Comparison of ENCODE assay signal across 20 cellular contexts in the genomic region with DNA sequence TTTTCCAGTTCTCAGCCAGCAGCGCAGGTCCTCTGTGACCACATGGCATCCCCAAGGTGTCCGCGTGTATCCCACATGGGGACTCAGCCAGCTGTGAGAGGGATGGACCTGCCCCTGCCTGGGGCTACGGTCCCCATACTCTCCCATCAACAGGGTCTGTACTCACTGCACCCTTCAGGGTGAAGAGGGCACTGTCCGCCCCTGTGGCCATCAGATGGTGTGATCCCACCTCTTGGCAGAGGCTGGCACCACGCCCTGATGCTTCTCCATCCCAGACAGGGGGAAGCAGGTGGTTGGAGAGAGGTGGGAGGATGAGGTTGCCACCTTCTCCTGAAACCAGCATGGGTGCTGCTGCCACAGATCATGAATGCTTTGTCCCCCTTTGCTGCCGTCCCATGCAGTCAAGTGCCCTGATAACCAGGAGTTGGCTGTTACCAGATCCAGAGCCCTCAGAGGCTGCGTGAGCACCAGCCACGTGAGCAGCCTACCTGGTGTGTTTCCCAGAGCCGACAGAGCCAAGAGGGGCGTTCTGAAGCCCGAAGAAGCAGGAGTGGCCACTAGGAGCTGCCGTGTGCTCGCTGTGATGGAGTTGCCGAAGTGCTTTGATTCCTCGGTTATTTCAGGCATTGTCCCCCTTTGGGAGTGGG.
A peak's percentile ranks its signal among the peaks of the same experiment; 100 is the strongest.
DNase-seq lines count a peak whose midpoint lies in the region; ATAC-seq and TF ChIP-seq lines count a peak whose summit lies in the region.
"Had no signal": no experiment of that assay in that cellular context is flagged by ENCODE, and none has a peak within 500 bp of the region (broad histone marks: within the 10 kb centered on the region; RNA-seq: fewer than 3 reads in every experiment).

No MANE protein-coding gene starts in this region.

- H3K9me3 ChIP-seq in right cardiac atrium (ENCODE audit: control insufficient read depth, low read length): no peaks in the 10 kb centered on the region

- WGBS in right cardiac atrium: 86% methylated on average over 16 of the region's 16 CpGs

- DNase-seq in activated naive CD4-positive, alpha-beta T cell treated with anti-CD3 and anti-CD28 coated beads, Interleukin-2, amount 10 ng/mL, durations not matched to agents 7 days and 5 days: peak; percentile 5
- no peak for DNase-seq in activated naive CD4-positive, alpha-beta T cell (lab: John Stamatoyannopoulos, UW)
- peak; percentile 31 for DNase-seq in activated CD8-positive, alpha-beta memory T cell treated with anti-CD3 and anti-CD28 coated beads, Interleukin-2, amount 10 ng/mL, durations not matched to agents 7 days and 5 days
- DNase-seq in right cardiac atrium (no peak), type B pancreatic cell (ENCODE audit: extremely low spot score, unreplicated experiment) (no peak), SIG-M5 treated with dmso at 0.1 percent for 504 hours (lab: John Stamatoyannopoulos, UW; ENCODE audit: unreplicated experiment) (no peak), NCI-H345 treated with DMSO at 0.1 percent for 48 hours (lab: John Stamatoyannopoulos, UW; ENCODE audit: unreplicated experiment) (no peak)
- DNase-seq: activated CD4-positive, alpha-beta T cell treated with anti-CD3 and anti-CD28 coated beads, Interleukin-2, amount 10 ng/mL, durations not matched to agents 24 days and 14 days; activated T-cell treated with anti-CD3 and anti-CD28 coated beads, Interleukin-2, amount 50 U/mL, for 1 hour; DMS79 treated with DMSO at 0.1 percent for 48 hours; GM23248; hypothalamus; midbrain; NCI-H2081; NCI-H526; stimulated activated naive CD4-positive, alpha-beta T cell had no signal

- H3K27me3 Mint-ChIP-seq in activated naive CD4-positive, alpha-beta T cell treated with anti-CD3 and anti-CD28 coated beads, Interleukin-2, amount 10 ng/mL, durations not matched to agents 7 days and 5 days: peaks cover 57% of the 10 kb centered on the region
- H3K27me3 Mint-ChIP-seq in activated CD8-positive, alpha-beta memory T cell treated with anti-CD3 and anti-CD28 coated beads, Interleukin-2, amount 10 ng/mL, durations not matched to agents 7 days and 5 days: peaks cover 79% of the 10 kb centered on the region
- H3K27me3 Mint-ChIP-seq in type B pancreatic cell: no peaks in the 10 kb centered on the region

- no peak overlapping the region for H3K27ac Mint-ChIP-seq in activated naive CD4-positive, alpha-beta T cell treated with anti-CD3 and anti-CD28 coated beads, Interleukin-2, amount 10 ng/mL, durations not matched to agents 7 days and 5 days
- H3K27ac Mint-ChIP-seq in activated CD8-positive, alpha-beta memory T cell treated with anti-CD3 and anti-CD28 coated beads, Interleukin-2, amount 10 ng/mL, durations not matched to agents 7 days and 5 days: no peak overlapping the region
- no peak overlapping the region for H3K27ac Mint-ChIP-seq in type B pancreatic cell
- H3K27ac Mint-ChIP-seq: activated CD4-positive, alpha-beta T cell treated with anti-CD3 and anti-CD28 coated beads, Interleukin-2, amount 10 ng/mL, durations not matched to agents 24 days and 14 days; activated naive CD4-positive, alpha-beta T cell treated with anti-CD3 and anti-CD28 coated beads, Interleukin-2, amount 50 U/mL, for 72 hours had no signal

- H3K27ac ChIP-seq in right cardiac atrium (ENCODE audit: low read length): no peak overlapping the region
- H3K27ac ChIP-seq: coronary artery, GM23248, HL-60 had no signal

- CTCF ChIA-PET in activated naive CD4-positive, alpha-beta T cell treated with anti-CD3 and anti-CD28 coated beads, Interleukin-2, amount 10 ng/mL, durations not matched to agents 7 days and 5 days (lab: Charles Lee): no interaction called here
- CTCF ChIA-PET in activated CD8-positive, alpha-beta memory T cell treated with anti-CD3 and anti-CD28 coated beads, Interleukin-2, amount 10 ng/mL, durations not matched to agents 7 days and 5 days (lab: Charles Lee): no interaction called here

- H3K4me3 ChIP-seq in right cardiac atrium (ENCODE audit: low read length): no peak overlapping the region
- H3K4me3 ChIP-seq: coronary artery, GM23248 had no signal

- no peaks in the 10 kb centered on the region for H3K9me3 Mint-ChIP-seq in activated naive CD4-positive, alpha-beta T cell treated with anti-CD3 and anti-CD28 coated beads, Interleukin-2, amount 10 ng/mL, durations not matched to agents 7 days and 5 days
- H3K9me3 Mint-ChIP-seq in activated CD8-positive, alpha-beta memory T cell treated with anti-CD3 and anti-CD28 coated beads, Interleukin-2, amount 10 ng/mL, durations not matched to agents 7 days and 5 days (ENCODE audit: low read depth): no peaks in the 10 kb centered on the region
- no peaks in the 10 kb centered on the region for H3K9me3 Mint-ChIP-seq in type B pancreatic cell
- H3K9me3 Mint-ChIP-seq: activated CD4-positive, alpha-beta T cell treated with anti-CD3 and anti-CD28 coated beads, Interleukin-2, amount 10 ng/mL, durations not matched to agents 24 days and 14 days; activated naive CD4-positive, alpha-beta T cell treated with anti-CD3 and anti-CD28 coated beads, Interleukin-2, amount 50 U/mL, for 72 hours had no signal

- H3K4me1 Mint-ChIP-seq in activated naive CD4-positive, alpha-beta T cell treated with anti-CD3 and anti-CD28 coated beads, Interleukin-2, amount 10 ng/mL, durations not matched to agents 7 days and 5 days: peaks cover 17% of the 10 kb centered on the region
- H3K4me1 Mint-ChIP-seq in activated CD8-positive, alpha-beta memory T cell treated with anti-CD3 and anti-CD28 coated beads, Interleukin-2, amount 10 ng/mL, durations not matched to agents 7 days and 5 days: peaks cover 14% of the 10 kb centered on the region
- peaks cover 9% of the 10 kb centered on the region for H3K4me1 Mint-ChIP-seq in type B pancreatic cell (ENCODE audit: unreplicated experiment)

- H3K27me3 ChIP-seq in right cardiac atrium (ENCODE audit: control insufficient read depth, insufficient read depth): no peaks in the 10 kb centered on the region

- peak; percentile 34 for TF ChIP-seq CTCF in type B pancreatic cell (conservative IDR thresholded peaks at IDR 0.05)

- no peak for ATAC-seq in activated CD8-positive, alpha-beta memory T cell treated with anti-CD3 and anti-CD28 coated beads, Interleukin-2, amount 10 ng/mL, durations not matched to agents 7 days and 5 days
- peak; percentile 33 to 44 for ATAC-seq in right cardiac atrium
- no peak for ATAC-seq in HG03025 (IDR thresholded peaks at IDR 0.05; ENCODE audit: low FRiP score, unreplicated experiment)
- ATAC-seq: activated naive CD4-positive, alpha-beta T cell treated with anti-CD3 and anti-CD28 coated beads, Interleukin-2, amount 50 U/mL, for 72 hours had no signal

- intact Hi-C loops in right cardiac atrium (cut with DNase I): no loop called here

- H3K4me3 Mint-ChIP-seq in activated naive CD4-positive, alpha-beta T cell treated with anti-CD3 and anti-CD28 coated beads, Interleukin-2, amount 10 ng/mL, durations not matched to agents 7 days and 5 days: no peak overlapping the region
- no peak overlapping the region for H3K4me3 Mint-ChIP-seq in activated CD8-positive, alpha-beta memory T cell treated with anti-CD3 and anti-CD28 coated beads, Interleukin-2, amount 10 ng/mL, durations not matched to agents 7 days and 5 days
- H3K4me3 Mint-ChIP-seq in type B pancreatic cell: no peak overlapping the region
- H3K4me3 Mint-ChIP-seq: activated CD4-positive, alpha-beta T cell treated with anti-CD3 and anti-CD28 coated beads, Interleukin-2, amount 10 ng/mL, durations not matched to agents 24 days and 14 days had no signal

- no peaks in the 10 kb centered on the region for H3K36me3 Mint-ChIP-seq in activated naive CD4-positive, alpha-beta T cell treated with anti-CD3 and anti-CD28 coated beads, Interleukin-2, amount 10 ng/mL, durations not matched to agents 7 days and 5 days
- no peaks in the 10 kb centered on the region for H3K36me3 Mint-ChIP-seq in activated CD8-positive, alpha-beta memory T cell treated with anti-CD3 and anti-CD28 coated beads, Interleukin-2, amount 10 ng/mL, durations not matched to agents 7 days and 5 days
- no peaks in the 10 kb centered on the region for H3K36me3 Mint-ChIP-seq in type B pancreatic cell
- H3K36me3 Mint-ChIP-seq: activated naive CD4-positive, alpha-beta T cell treated with anti-CD3 and anti-CD28 coated beads, Interleukin-2, amount 50 U/mL, for 72 hours had no signal

- peaks cover 6% of the 10 kb centered on the region for H3K4me1 ChIP-seq in right cardiac atrium (ENCODE audit: control insufficient read depth, insufficient read depth, low read length)

Comparison
In these comparisons a context has a peak if more than half of its experiments do, and no peak if none do; other contexts are left out.
1. DNase-seq: peak in activated naive CD4-positive, alpha-beta T cell treated with anti-CD3 and anti-CD28 coated beads, Interleukin-2, amount 10 ng/mL, durations not matched to agents 7 days and 5 days (single experiment) and activated CD8-positive, alpha-beta memory T cell treated with anti-CD3 and anti-CD28 coated beads, Interleukin-2, amount 10 ng/mL, durations not matched to agents 7 days and 5 days (single experiment); none in activated naive CD4-positive, alpha-beta T cell (0 of 4), right cardiac atrium (0 of 3), type B pancreatic cell (single experiment), SIG-M5 treated with dmso at 0.1 percent for 504 hours (single experiment) and NCI-H345 treated with DMSO at 0.1 percent for 48 hours (single experiment).
2. ATAC-seq: peak in right cardiac atrium (2 of 2); none in activated CD8-positive, alpha-beta memory T cell treated with anti-CD3 and anti-CD28 coated beads, Interleukin-2, amount 10 ng/mL, durations not matched to agents 7 days and 5 days (single experiment) and HG03025 (single experiment).